9 cellular contexts compared by ENCODE assay signal in genomic region chr15:79728867-79729266, GRCh38.
"Had no signal": no experiment of that assay in that cellular context is flagged by ENCODE, and none has a peak within 500 bp of the region (broad histone marks: within the 10 kb centered on the region; RNA-seq: fewer than 3 reads in every experiment).

No MANE protein-coding gene starts in this region.

- ATAC-seq: GM23338, HCT116 had no signal

- H3K9me3 Mint-ChIP-seq: H9, HFFc6 had no signal

- H3K4me3 ChIP-seq: GM23248, GM23338, HAP-1 had no signal

- H3K27ac Mint-ChIP-seq: GM23338, H9, HFFc6 had no signal

- H3K4me2 ChIP-seq: GM23338 had no signal

- H3K36me3 ChIP-seq: HAP-1 had no signal

- DNase-seq: GM23248, GOT3, H7, H9, HCEC 1CT, HFFc6 had no signal

- H3K9ac ChIP-seq: GM23248 had no signal

- H3K4me3 Mint-ChIP-seq: GM23338, H9, HFFc6 had no signal

- H3K27ac ChIP-seq: GM23248 had no signal

- H3K4me1 ChIP-seq: HAP-1 had no signal

- H2AFZ ChIP-seq: GM23248, GM23338 had no signal

- H3K9me3 ChIP-seq: HAP-1 had no signal
